Comparison of ENCODE assay signal across 2 cellular contexts in the genomic region with DNA sequence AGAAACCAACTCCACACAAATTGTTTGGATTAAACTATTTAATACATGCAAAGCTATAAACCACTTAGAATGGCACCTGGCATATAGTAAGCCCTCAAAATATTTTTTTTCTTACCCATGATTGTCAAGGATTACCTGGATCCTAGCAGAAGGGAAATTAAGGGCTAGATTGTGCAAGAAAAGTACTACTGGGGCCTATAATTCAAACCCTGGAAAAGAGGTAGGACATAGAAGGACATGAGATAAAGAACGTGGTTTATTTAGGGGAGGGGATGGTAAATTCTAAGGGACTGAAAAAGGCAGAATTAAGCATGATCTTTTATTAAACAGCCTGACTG.
TF ChIP-seq lines count a peak whose summit lies in the region.

No MANE protein-coding gene starts in this region.

TF ChIP-seq in GM23338, 12 proteins besides CTCF, POLR2A, EP300 and RAD21 (continued from another document):
- TF ChIP-seq, protein P1, sequence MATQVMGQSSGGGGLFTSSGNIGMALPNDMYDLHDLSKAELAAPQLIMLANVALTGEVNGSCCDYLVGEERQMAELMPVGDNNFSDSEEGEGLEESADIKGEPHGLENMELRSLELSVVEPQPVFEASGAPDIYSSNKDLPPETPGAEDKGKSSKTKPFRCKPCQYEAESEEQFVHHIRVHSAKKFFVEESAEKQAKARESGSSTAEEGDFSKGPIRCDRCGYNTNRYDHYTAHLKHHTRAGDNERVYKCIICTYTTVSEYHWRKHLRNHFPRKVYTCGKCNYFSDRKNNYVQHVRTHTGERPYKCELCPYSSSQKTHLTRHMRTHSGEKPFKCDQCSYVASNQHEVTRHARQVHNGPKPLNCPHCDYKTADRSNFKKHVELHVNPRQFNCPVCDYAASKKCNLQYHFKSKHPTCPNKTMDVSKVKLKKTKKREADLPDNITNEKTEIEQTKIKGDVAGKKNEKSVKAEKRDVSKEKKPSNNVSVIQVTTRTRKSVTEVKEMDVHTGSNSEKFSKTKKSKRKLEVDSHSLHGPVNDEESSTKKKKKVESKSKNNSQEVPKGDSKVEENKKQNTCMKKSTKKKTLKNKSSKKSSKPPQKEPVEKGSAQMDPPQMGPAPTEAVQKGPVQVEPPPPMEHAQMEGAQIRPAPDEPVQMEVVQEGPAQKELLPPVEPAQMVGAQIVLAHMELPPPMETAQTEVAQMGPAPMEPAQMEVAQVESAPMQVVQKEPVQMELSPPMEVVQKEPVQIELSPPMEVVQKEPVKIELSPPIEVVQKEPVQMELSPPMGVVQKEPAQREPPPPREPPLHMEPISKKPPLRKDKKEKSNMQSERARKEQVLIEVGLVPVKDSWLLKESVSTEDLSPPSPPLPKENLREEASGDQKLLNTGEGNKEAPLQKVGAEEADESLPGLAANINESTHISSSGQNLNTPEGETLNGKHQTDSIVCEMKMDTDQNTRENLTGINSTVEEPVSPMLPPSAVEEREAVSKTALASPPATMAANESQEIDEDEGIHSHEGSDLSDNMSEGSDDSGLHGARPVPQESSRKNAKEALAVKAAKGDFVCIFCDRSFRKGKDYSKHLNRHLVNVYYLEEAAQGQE (IDR thresholded peaks at IDR 0.05; ENCODE audit: unreplicated experiment), result no peak
- TF ChIP-seq POLR2AphosphoS5 (IDR thresholded peaks at IDR 0.05; ENCODE audit: low read depth), result no peak
- no peak for TF ChIP-seq ETS1 (IDR thresholded peaks at IDR 0.05)
TF ChIP-seq in GM23338: peak in this region for 0.

TF ChIP-seq in K562, 482 proteins besides CTCF, POLR2A, EP300 and RAD21 (continued from another document and continues in another):
- 0 out of 2 replicates have a peak, but pooled peaks have one; percentile 20 for TF ChIP-seq MGA (IDR thresholded peaks at IDR 0.05)
- TF ChIP-seq RFX5 (IDR thresholded peaks at IDR 0.05; ENCODE audit: low read depth, low read length), result no peak
- TF ChIP-seq RBBP5 (IDR thresholded peaks at IDR 0.05; ENCODE audit: borderline replicate concordance, insufficient read depth, low read length, poor library complexity, severe bottlenecking), result peak; percentile 38
- no peak for TF ChIP-seq SAFB (IDR thresholded peaks at IDR 0.05; ENCODE audit: borderline replicate concordance, low read depth, low read length)
- no peak for TF ChIP-seq YBX1 (IDR thresholded peaks at IDR 0.05)
- no peak for TF ChIP-seq CEBPG (CRISPR knock-in tag; IDR thresholded peaks at IDR 0.05)
- peak; percentile 29 to 57; a peak in 2 of 4 replicates for TF ChIP-seq CEBPG (tag; conservative IDR thresholded peaks at IDR 0.05 in 1 of 2, IDR thresholded peaks at IDR 0.05 in 1 of 2)
- no peak for TF ChIP-seq NR0B1 (IDR thresholded peaks at IDR 0.05; ENCODE audit: partially characterized antibody)
- 0 out of 2 replicates have a peak, but pooled peaks have one; percentile 18 for TF ChIP-seq BRD4 (IDR thresholded peaks at IDR 0.05)
- TF ChIP-seq, protein P2, sequence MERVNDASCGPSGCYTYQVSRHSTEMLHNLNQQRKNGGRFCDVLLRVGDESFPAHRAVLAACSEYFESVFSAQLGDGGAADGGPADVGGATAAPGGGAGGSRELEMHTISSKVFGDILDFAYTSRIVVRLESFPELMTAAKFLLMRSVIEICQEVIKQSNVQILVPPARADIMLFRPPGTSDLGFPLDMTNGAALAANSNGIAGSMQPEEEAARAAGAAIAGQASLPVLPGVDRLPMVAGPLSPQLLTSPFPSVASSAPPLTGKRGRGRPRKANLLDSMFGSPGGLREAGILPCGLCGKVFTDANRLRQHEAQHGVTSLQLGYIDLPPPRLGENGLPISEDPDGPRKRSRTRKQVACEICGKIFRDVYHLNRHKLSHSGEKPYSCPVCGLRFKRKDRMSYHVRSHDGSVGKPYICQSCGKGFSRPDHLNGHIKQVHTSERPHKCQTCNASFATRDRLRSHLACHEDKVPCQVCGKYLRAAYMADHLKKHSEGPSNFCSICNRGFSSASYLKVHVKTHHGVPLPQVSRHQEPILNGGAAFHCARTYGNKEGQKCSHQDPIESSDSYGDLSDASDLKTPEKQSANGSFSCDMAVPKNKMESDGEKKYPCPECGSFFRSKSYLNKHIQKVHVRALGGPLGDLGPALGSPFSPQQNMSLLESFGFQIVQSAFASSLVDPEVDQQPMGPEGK (CRISPR knock-in tag; IDR thresholded peaks at IDR 0.05; ENCODE audit: borderline replicate concordance), result no peak
- TF ChIP-seq OTX1 (CRISPR knock-in tag; IDR thresholded peaks at IDR 0.05), result no peak
- no peak for TF ChIP-seq ZC3H8 (IDR thresholded peaks at IDR 0.05)
- 0 out of 2 replicates have a peak, but pooled peaks have one; percentile 15 for TF ChIP-seq ZFX (CRISPR knock-in tag; IDR thresholded peaks at IDR 0.05)
- TF ChIP-seq CREB5 (CRISPR knock-in tag; IDR thresholded peaks at IDR 0.05), result no peak
- TF ChIP-seq PHB (CRISPR knock-in tag; IDR thresholded peaks at IDR 0.05), result no peak
- 0 out of 2 replicates have a peak, but pooled peaks have one; percentile 29 for TF ChIP-seq AFF4 (CRISPR knock-in tag; IDR thresholded peaks at IDR 0.05)
- no peak for TF ChIP-seq DNMT1 (IDR thresholded peaks at IDR 0.05)
- TF ChIP-seq ZNF511 (CRISPR knock-in tag; IDR thresholded peaks at IDR 0.05), result no peak
- TF ChIP-seq NEUROD1 (IDR thresholded peaks at IDR 0.05; ENCODE audit: borderline replicate concordance, low read depth, low read length, partially characterized antibody), result no peak
- no peak for TF ChIP-seq RAD51 (IDR thresholded peaks at IDR 0.05; ENCODE audit: borderline replicate concordance, low read depth)
- TF ChIP-seq SUPT5H (IDR thresholded peaks at IDR 0.05), result peak; percentile 14; the same call in 1 of the 2 replicates
- TF ChIP-seq POLR2H (tag; IDR thresholded peaks at IDR 0.05; ENCODE audit: low read depth), result 0 out of 2 replicates have a peak, but pooled peaks have one; percentile 32
- no peak for TF ChIP-seq FOXJ2 (tag; IDR thresholded peaks at IDR 0.05)
- TF ChIP-seq CEBPB (tag; IDR thresholded peaks at IDR 0.05), result peak; percentile 88
- no peak for TF ChIP-seq MYNN (IDR thresholded peaks at IDR 0.05)
- no peak for TF ChIP-seq MYNN (CRISPR knock-in tag; IDR thresholded peaks at IDR 0.05)
- no peak for TF ChIP-seq TGIF2 (CRISPR knock-in tag; IDR thresholded peaks at IDR 0.05)
